ENCODE assay signal across 1 cellular context in the genomic region with DNA sequence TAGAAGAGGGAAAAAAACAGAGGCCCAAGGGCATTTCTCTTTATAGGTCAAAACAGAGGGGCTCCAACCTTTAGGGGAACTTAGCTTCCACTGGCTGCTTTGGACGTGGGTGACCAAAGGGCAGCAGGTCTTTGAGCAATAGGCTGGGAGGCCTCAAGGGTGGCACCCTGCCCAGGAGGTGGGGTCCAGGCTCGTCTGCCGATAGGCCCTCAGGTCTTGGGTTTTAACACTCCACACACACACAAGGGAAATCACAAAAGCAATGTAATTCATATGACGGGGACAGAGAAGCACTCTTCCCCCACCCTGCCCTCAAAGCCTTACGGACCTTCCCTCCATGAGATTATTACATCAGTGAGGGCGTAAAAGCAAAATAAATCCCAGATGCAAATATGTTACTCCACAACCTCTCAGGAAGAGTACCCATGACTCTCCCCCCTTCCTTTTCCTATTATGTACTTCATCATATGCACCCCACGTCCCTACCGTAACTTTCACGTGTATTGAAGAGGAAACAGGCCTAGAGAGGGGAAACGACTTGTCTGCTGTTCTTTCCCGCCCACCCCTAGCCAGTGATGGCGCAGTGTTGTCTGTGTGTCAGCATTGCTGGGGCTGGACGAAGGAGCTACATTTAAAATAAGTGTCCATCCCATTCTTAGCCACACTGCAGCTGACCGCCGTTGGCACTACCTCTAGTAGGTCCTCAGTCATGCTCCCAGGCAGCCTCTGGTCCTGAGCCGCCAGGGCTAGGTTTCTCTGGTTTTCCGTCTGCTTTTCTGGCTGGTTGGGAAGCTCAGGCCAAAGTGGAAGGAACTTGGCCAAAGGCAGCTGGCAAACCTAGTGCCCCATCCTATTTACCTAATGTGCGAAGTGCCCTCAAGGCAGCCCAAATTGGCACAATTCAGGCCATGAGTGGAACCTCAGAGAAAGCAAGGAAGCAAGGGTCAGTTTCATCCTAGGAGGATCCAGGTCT.
TF ChIP-seq lines count a peak whose summit lies in the region.

No MANE protein-coding gene starts in this region.

TF ChIP-seq in HCT116, 20 proteins besides CTCF, POLR2A, EP300 and RAD21 (continued from another document):
- TF ChIP-seq, protein P1, sequence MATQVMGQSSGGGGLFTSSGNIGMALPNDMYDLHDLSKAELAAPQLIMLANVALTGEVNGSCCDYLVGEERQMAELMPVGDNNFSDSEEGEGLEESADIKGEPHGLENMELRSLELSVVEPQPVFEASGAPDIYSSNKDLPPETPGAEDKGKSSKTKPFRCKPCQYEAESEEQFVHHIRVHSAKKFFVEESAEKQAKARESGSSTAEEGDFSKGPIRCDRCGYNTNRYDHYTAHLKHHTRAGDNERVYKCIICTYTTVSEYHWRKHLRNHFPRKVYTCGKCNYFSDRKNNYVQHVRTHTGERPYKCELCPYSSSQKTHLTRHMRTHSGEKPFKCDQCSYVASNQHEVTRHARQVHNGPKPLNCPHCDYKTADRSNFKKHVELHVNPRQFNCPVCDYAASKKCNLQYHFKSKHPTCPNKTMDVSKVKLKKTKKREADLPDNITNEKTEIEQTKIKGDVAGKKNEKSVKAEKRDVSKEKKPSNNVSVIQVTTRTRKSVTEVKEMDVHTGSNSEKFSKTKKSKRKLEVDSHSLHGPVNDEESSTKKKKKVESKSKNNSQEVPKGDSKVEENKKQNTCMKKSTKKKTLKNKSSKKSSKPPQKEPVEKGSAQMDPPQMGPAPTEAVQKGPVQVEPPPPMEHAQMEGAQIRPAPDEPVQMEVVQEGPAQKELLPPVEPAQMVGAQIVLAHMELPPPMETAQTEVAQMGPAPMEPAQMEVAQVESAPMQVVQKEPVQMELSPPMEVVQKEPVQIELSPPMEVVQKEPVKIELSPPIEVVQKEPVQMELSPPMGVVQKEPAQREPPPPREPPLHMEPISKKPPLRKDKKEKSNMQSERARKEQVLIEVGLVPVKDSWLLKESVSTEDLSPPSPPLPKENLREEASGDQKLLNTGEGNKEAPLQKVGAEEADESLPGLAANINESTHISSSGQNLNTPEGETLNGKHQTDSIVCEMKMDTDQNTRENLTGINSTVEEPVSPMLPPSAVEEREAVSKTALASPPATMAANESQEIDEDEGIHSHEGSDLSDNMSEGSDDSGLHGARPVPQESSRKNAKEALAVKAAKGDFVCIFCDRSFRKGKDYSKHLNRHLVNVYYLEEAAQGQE (IDR thresholded peaks at IDR 0.05; ENCODE audit: low read depth), result no peak
- TF ChIP-seq, protein P2, sequence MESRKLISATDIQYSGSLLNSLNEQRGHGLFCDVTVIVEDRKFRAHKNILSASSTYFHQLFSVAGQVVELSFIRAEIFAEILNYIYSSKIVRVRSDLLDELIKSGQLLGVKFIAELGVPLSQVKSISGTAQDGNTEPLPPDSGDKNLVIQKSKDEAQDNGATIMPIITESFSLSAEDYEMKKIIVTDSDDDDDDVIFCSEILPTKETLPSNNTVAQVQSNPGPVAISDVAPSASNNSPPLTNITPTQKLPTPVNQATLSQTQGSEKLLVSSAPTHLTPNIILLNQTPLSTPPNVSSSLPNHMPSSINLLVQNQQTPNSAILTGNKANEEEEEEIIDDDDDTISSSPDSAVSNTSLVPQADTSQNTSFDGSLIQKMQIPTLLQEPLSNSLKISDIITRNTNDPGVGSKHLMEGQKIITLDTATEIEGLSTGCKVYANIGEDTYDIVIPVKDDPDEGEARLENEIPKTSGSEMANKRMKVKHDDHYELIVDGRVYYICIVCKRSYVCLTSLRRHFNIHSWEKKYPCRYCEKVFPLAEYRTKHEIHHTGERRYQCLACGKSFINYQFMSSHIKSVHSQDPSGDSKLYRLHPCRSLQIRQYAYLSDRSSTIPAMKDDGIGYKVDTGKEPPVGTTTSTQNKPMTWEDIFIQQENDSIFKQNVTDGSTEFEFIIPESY (IDR thresholded peaks at IDR 0.05; ENCODE audit: extremely low read depth, insufficient replicate concordance, low read length), result no peak
- TF ChIP-seq FOSL1 (IDR thresholded peaks at IDR 0.05; ENCODE audit: low read depth), result no peak
- TF ChIP-seq EZH2 (IDR thresholded peaks at IDR 0.05), result no peak
- no peak for TF ChIP-seq CBX3 (IDR thresholded peaks at IDR 0.05; ENCODE audit: low read depth)
TF ChIP-seq in HCT116: peak in this region for 0.
